ENCODE assay signal across 10 cellular contexts in the genomic region with DNA sequence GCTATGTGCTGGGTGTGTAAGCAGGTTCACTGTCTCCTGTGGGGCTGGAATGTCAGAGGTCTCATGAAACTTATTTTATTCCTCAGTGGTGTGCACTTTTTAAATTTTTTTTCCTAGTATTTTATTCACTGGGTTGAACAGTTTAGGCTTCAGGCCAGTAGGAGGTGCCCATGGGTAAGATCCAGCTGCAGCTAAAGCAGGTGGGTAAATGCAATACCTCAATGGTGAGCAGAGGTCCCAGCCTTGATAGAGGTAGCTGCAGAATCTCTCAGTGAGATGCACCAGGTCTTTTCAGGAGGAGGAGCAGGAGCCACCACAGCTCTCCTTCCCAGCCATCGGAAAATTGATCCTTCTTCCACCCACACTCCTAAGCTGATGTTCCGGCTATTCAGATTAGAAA. TPM values are rescaled to one million over a fixed set of nuclear protein-coding genes. Genes with fewer than 3 reads are reported as not detected.
A peak's percentile ranks its signal among the peaks of the same experiment; 100 is the strongest.
DNase-seq lines count a peak whose midpoint lies in the region; ATAC-seq and TF ChIP-seq lines count a peak whose summit lies in the region.
"Had no signal": no experiment of that assay in that cellular context is flagged by ENCODE, and none has a peak within 500 bp of the region (broad histone marks: within the 10 kb centered on the region; RNA-seq: fewer than 3 reads in every experiment).

No MANE protein-coding gene starts in this region.

- no peak overlapping the region for H3K4me3 ChIP-seq in Karpas-422 (ENCODE audit: low read length)
- H3K4me3 ChIP-seq in adrenal gland = no peak overlapping the region

- H3K79me2 ChIP-seq in Karpas-422 (ENCODE audit: low read length) = no peaks in the 10 kb centered on the region

- H3K9me3 ChIP-seq in Karpas-422 (ENCODE audit: low read length) (no peaks in the 10 kb centered on the region), adrenal gland (replicated peaks in 1 of 3) (no peaks in the 10 kb centered on the region)

- DNase-seq in Karpas-422 (peak; percentile 52), NCI-H748 treated with DMSO at 0.1 percent for 48 hours (lab: John Stamatoyannopoulos, UW) (no peak), COLO829 (ENCODE audit: low spot score) (no peak), adrenal gland (no peak)
- peak; percentile 1 for DNase-seq in activated gamma-delta T cell treated with anti-CD3 and anti-CD28 coated beads, Interleukin-2, amount 50 U/mL, for 16 hours (ENCODE audit: low read depth)
- peak; percentile 1 to 14 (median 8) for DNase-seq in stimulated activated CD4-positive, alpha-beta T cell treated with anti-CD3 and anti-CD28 coated beads, Interleukin-12 subunit alpha, Interleukin-12 subunit beta, amount 100 ng/mL, for 48 hours (ENCODE audit: low read depth in 2 of 3, low spot score in 1 of 3)
- DNase-seq: NCI-H2029 had no signal

- no peak overlapping the region for H3K4me2 ChIP-seq in Karpas-422 (ENCODE audit: low read depth, low read length, poor library complexity, severe bottlenecking)

- no peaks in the 10 kb centered on the region for H3K9me2 ChIP-seq in Karpas-422 (replicated peaks; ENCODE audit: insufficient read depth, low read length)

- H3K4me1 ChIP-seq in Karpas-422 (ENCODE audit: low read length) = no peaks in the 10 kb centered on the region
- H3K4me1 ChIP-seq in adrenal gland (replicated peaks in 1 of 2) = no peaks in the 10 kb centered on the region

- peak in 2 of 6 experiments; percentile 13 to 15 for TF ChIP-seq CTCF in adrenal gland (IDR thresholded peaks at IDR 0.05)

- intact Hi-C loops in adrenal gland (cut with DNase I) = no loop called here

- ATAC-seq in GM18867 (IDR thresholded peaks at IDR 0.05; ENCODE audit: unreplicated experiment) (peak; percentile 75), HG03565 (IDR thresholded peaks at IDR 0.05; ENCODE audit: unreplicated experiment) (no peak)

- H3K9ac ChIP-seq in Karpas-422 (ENCODE audit: low read length) = no peak overlapping the region

- H2AFZ ChIP-seq in Karpas-422 (ENCODE audit: low read length) = no peak overlapping the region

- H3K27ac ChIP-seq in Karpas-422 (ENCODE audit: low read length) = no peak overlapping the region
- H3K27ac ChIP-seq in adrenal gland = no peak overlapping the region

- H3K36me3 ChIP-seq in Karpas-422 (ENCODE audit: insufficient read depth, low read length) = no peaks in the 10 kb centered on the region
- H3K36me3 ChIP-seq in adrenal gland (replicated peaks in 1 of 2) = no peaks in the 10 kb centered on the region

- TF ChIP-seq POLR2A in adrenal gland (IDR thresholded peaks at IDR 0.05) = no peak

- H3K27me3 ChIP-seq in Karpas-422 (ENCODE audit: low read length) (no peaks in the 10 kb centered on the region), adrenal gland (no peaks in the 10 kb centered on the region)

- WGBS in adrenal gland, 4 donors = 70 to 86% (median 83%) methylated on average over 2 of the region's 2 CpGs

- H4K20me1 ChIP-seq in Karpas-422 (ENCODE audit: insufficient read depth, low read depth, low read length) = no peaks in the 10 kb centered on the region

RNA-seq across cellular contexts. Expression of a gene that starts 12.6 kb away (rescaled TPM):
- not detected in 2 replicates for total RNA-seq in Karpas-422 (2014; rRNA removed; shearing (Covaris generic); ENCODE audit: low replicate concordance)
- not detected for total RNA-seq in adrenal gland
- not detected for polyA plus RNA-seq in adrenal gland
- total RNA-seq: activated naive CD4-positive, alpha-beta T cell treated with anti-CD3 and anti-CD28 coated beads, Interleukin-2, amount 50 U/mL, for 72 hours had no signal

RNA-seq across cellular contexts. Expression of a gene that starts 21.6 kb away (rescaled TPM):
- total RNA-seq in Karpas-422 (2014; rRNA removed; shearing (Covaris generic); ENCODE audit: low replicate concordance) = not detected in 2 replicates
- not detected for total RNA-seq in adrenal gland
- polyA plus RNA-seq in adrenal gland = not detected
- total RNA-seq: activated naive CD4-positive, alpha-beta T cell treated with anti-CD3 and anti-CD28 coated beads, Interleukin-2, amount 50 U/mL, for 72 hours had no signal

RNA-seq across cellular contexts. Expression of a gene that starts 37.5 kb away (rescaled TPM):
- not detected in 2 replicates for total RNA-seq in Karpas-422 (2014; rRNA removed; shearing (Covaris generic); ENCODE audit: low replicate concordance)
- 10 to 100 TPM in 7 of 8 donors, 1 to 10 TPM in 1; 10.0 to 17.9 (median 14.6) TPM for total RNA-seq in adrenal gland
- 10 to 100 TPM in 1 of 3 donors, 1 to 10 TPM in 2; 5.2 to 13.1 (median 5.7) TPM for polyA plus RNA-seq in adrenal gland
- total RNA-seq: activated naive CD4-positive, alpha-beta T cell treated with anti-CD3 and anti-CD28 coated beads, Interleukin-2, amount 50 U/mL, for 72 hours had no signal

RNA-seq across cellular contexts. Expression of a gene that starts 39.1 kb away (rescaled TPM):
- total RNA-seq in Karpas-422 (2014; rRNA removed; shearing (Covaris generic); ENCODE audit: low replicate concordance) = not detected in 2 replicates
- not detected for total RNA-seq in adrenal gland
- polyA plus RNA-seq in adrenal gland = not detected
- total RNA-seq: activated naive CD4-positive, alpha-beta T cell treated with anti-CD3 and anti-CD28 coated beads, Interleukin-2, amount 50 U/mL, for 72 hours had no signal

Comparison
In these comparisons a context has a peak if more than half of its experiments do, and no peak if none do; other contexts are left out.
1. DNase-seq: peak in Karpas-422 (single experiment), activated gamma-delta T cell treated with anti-CD3 and anti-CD28 coated beads, Interleukin-2, amount 50 U/mL, for 16 hours (single experiment) and stimulated activated CD4-positive, alpha-beta T cell treated with anti-CD3 and anti-CD28 coated beads, Interleukin-12 subunit alpha, Interleukin-12 subunit beta, amount 100 ng/mL, for 48 hours (3 of 3); none in NCI-H748 treated with DMSO at 0.1 percent for 48 hours (single experiment), COLO829 (single experiment) and adrenal gland (0 of 7).
2. RNA of a gene that starts 37.5 kb away (total RNA-seq): 10.0 to 17.9 TPM in adrenal gland; not detected in Karpas-422; every median in the first group is over 10 times any median in the second.